ENCODE assay signal across 12 cellular contexts in genomic region chr7:152706465-152706864, GRCh38. TPM values are rescaled to one million over a fixed set of nuclear protein-coding genes. Genes with fewer than 3 reads are reported as not detected.
A peak's percentile ranks its signal among the peaks of the same experiment; 100 is the strongest.
DNase-seq lines count a peak whose midpoint lies in the region; ATAC-seq and TF ChIP-seq lines count a peak whose summit lies in the region.
"Had no signal": no experiment of that assay in that cellular context is flagged by ENCODE, and none has a peak within 500 bp of the region (broad histone marks: within the 10 kb centered on the region; RNA-seq: fewer than 3 reads in every experiment).

No MANE protein-coding gene starts in this region.

- peaks cover 6% of the 10 kb centered on the region for H3K4me1 ChIP-seq in Karpas-422 (ENCODE audit: low read length)

- peaks cover 10% of the 10 kb centered on the region for H3K9me3 ChIP-seq in Karpas-422 (ENCODE audit: low read length)

- H3K36me3 ChIP-seq in Karpas-422 (ENCODE audit: insufficient read depth, low read length): no peaks in the 10 kb centered on the region
- H3K36me3 ChIP-seq: heart right ventricle had no signal

- H4K20me1 ChIP-seq in Karpas-422 (ENCODE audit: insufficient read depth, low read depth, low read length): no peaks in the 10 kb centered on the region

- ATAC-seq in GM21360 (IDR thresholded peaks at IDR 0.05; ENCODE audit: unreplicated experiment) (peak; percentile 48), left lobe of liver (peak; percentile 68), GM21619 (IDR thresholded peaks at IDR 0.05; ENCODE audit: unreplicated experiment) (no peak), HG03025 (IDR thresholded peaks at IDR 0.05; ENCODE audit: low FRiP score, unreplicated experiment) (no peak)

- H3K4me2 ChIP-seq in Karpas-422 (ENCODE audit: low read depth, low read length, poor library complexity, severe bottlenecking): peak overlapping the region; percentile 41

- H3K4me3 ChIP-seq in AG10803 (ENCODE audit: low read length) (peak overlapping the region; percentile 28), Karpas-422 (ENCODE audit: low read length) (no peak overlapping the region)
- H3K4me3 ChIP-seq: heart right ventricle had no signal

- H3K9me2 ChIP-seq in Karpas-422 (replicated peaks; ENCODE audit: insufficient read depth, low read length): no peaks in the 10 kb centered on the region

- H3K9ac ChIP-seq in Karpas-422 (ENCODE audit: low read length): no peak overlapping the region

- no peaks in the 10 kb centered on the region for H3K79me2 ChIP-seq in Karpas-422 (ENCODE audit: low read length)

- no peak overlapping the region for H3K27ac ChIP-seq in Karpas-422 (ENCODE audit: low read length)
- H3K27ac ChIP-seq: heart right ventricle had no signal

- no peak overlapping the region for H2AFZ ChIP-seq in Karpas-422 (ENCODE audit: low read length)

- no peak for TF ChIP-seq CTCF in AG10803 (conservative IDR thresholded peaks at IDR 0.05; ENCODE audit: low read length)

- 0 out of 2 replicates have a peak, but pooled peaks cover 4% of the 10 kb centered on the region for H3K27me3 ChIP-seq in Karpas-422 (ENCODE audit: low read length)
- H3K27me3 ChIP-seq: heart right ventricle had no signal

- DNase-seq in AG10803 (ENCODE audit: low read depth) (no peak), Karpas-422 (no peak), left lobe of liver (ENCODE audit: low spot score) (no peak), NCI-H2171 treated with DMSO at 0.1 percent for 48 hours (lab: John Stamatoyannopoulos, UW) (no peak), mesenteric fat pad (ENCODE audit: low spot score) (no peak)
- DNase-seq: activated B cell treated with CpG ODN at 0.5 μM for 24 hours, DMS153, SIG-M5 had no signal

RNA-seq across cellular contexts. Expression of gene XRCC2, which starts 30.5 kb away (rescaled TPM):
- total RNA-seq in Karpas-422 (2014; rRNA removed; shearing (Covaris generic); ENCODE audit: low replicate concordance): 5.9 and 7.7 TPM in 2 replicates
- total RNA-seq in left lobe of liver: 0.18 TPM
- 0.29 TPM for total RNA-seq in mesenteric fat pad

RNA-seq across cellular contexts. Expression of gene ACTR3B, which starts 53.1 kb away (rescaled TPM):
- total RNA-seq in Karpas-422 (2014; rRNA removed; shearing (Covaris generic); ENCODE audit: low replicate concordance): 9.1 and 9.2 TPM in 2 replicates
- 6.5 TPM for total RNA-seq in left lobe of liver
- 7.7 TPM for total RNA-seq in mesenteric fat pad

Comparison
In these comparisons a context has a peak if more than half of its experiments do, and no peak if none do; other contexts are left out.
1. ATAC-seq: peak in GM21360 (single experiment) and left lobe of liver (single experiment); none in GM21619 (single experiment) and HG03025 (single experiment).